Comparison of ENCODE assay signal across 8 cellular contexts in the genomic region with DNA sequence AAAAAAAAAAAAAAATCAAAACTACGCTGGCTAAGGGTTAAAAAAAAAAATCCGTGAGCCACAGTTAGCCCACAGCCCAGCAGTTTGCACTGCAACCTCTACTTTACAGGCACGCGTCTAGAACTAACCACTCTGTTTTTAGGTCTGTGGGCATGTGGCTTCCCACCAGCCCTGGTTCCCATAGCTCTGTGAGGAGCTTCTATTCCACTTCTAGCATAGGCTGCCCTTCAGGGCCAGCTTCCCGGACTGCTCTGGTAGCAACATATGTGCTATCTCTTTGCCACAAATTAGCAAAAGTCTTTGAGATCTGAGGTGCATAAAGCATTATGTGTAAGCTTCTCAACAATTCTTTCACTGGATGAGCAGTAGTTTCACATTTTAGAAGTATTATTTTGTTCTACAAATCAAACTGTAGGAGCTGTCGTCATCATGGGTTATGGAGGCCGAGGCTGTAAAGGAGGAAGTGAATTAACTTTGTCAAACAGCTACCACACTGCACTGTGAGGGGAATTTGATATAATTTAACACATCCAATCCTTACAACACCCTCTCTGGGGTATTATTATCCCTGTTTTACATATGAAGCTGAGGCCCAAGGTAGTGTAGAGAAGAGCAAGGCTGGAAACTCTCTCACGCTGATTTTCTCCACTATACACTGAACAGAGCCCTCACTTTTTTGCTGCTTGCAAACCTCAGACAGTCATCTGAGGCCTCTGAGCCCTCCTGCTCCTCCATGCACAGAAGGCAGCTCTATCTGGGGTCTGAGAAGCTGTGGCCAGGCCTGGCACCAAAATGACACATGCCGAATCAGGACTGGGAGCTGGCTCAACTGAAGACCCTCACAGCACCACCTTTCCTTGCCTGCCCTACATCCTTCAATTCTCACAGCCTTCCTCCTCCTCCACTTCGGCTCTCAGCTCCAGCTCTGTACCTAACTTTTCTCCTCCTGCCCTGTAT. TPM values are rescaled to one million over a fixed set of nuclear protein-coding genes. Genes with fewer than 3 reads are reported as not detected.
DNase-seq lines count a peak whose midpoint lies in the region; ATAC-seq and TF ChIP-seq lines count a peak whose summit lies in the region.

No MANE protein-coding gene starts in this region.

- TF ChIP-seq CTCF in CD14-positive monocyte (IDR thresholded peaks at IDR 0.05) (no peak), coronary artery (IDR thresholded peaks at IDR 0.05) (no peak)

- peaks cover 0 to 2% (median 1%) of the 10 kb centered on the region in 3 donors for H3K27me3 Mint-ChIP-seq in CD14-positive monocyte (ENCODE audit: low read depth in 3 of 3)
- no peaks in the 10 kb centered on the region for H3K27me3 Mint-ChIP-seq in activated T-helper 1 cell treated with anti-CD3 and anti-CD28 coated beads, Interleukin-12 subunit alpha, Interleukin-12 subunit beta, Interleukin-2, Interleukin-4 antibody, amounts not matched to agents 30 ng/mL and 10 ng/mL and 1 ng/mL, durations not matched to agents 14 hours and 24 hours and 36 hours (ENCODE audit: insufficient read depth)

- peak; percentile 62 for ATAC-seq in GM19328 (IDR thresholded peaks at IDR 0.05; ENCODE audit: unreplicated experiment)
- peak; percentile 67 for ATAC-seq in HG03175 (IDR thresholded peaks at IDR 0.05; ENCODE audit: unreplicated experiment)

- H3K27ac ChIP-seq in coronary artery, result peak overlapping the region in 1 of 2 donors; percentile 3

- intact Hi-C loops in CD14-positive monocyte (cut with micrococcal nuclease), result loop anchor here in 1 of 2 donors (5.0 kb wide), 1 partner anchor 33 kb away; the partner anchor contains the start of gene MAN1A1
- intact Hi-C loops in activated T-helper 1 cell treated with anti-CD3 and anti-CD28 coated beads, Interleukin-12 subunit alpha, Interleukin-12 subunit beta, Interleukin-2, Interleukin-4 antibody, amounts not matched to agents 30 ng/mL and 10 ng/mL and 1 ng/mL, durations not matched to agents 14 hours and 24 hours and 36 hours (cut with micrococcal nuclease), result loop anchor here (1.0 to 10.0 kb wide), 8 partner anchors 8 to 419 kb away; partner anchors contain the start of gene ASF1A

- H3K9me3 Mint-ChIP-seq in CD14-positive monocyte, result no peaks in the 10 kb centered on the region
- H3K9me3 Mint-ChIP-seq in activated T-helper 1 cell treated with anti-CD3 and anti-CD28 coated beads, Interleukin-12 subunit alpha, Interleukin-12 subunit beta, Interleukin-2, Interleukin-4 antibody, amounts not matched to agents 30 ng/mL and 10 ng/mL and 1 ng/mL, durations not matched to agents 14 hours and 24 hours and 36 hours, result no peaks in the 10 kb centered on the region

- peak overlapping the region; percentile 82 to 96 (median 92) for H3K27ac Mint-ChIP-seq in CD14-positive monocyte
- peak overlapping the region; percentile 99 for H3K27ac Mint-ChIP-seq in activated T-helper 1 cell treated with anti-CD3 and anti-CD28 coated beads, Interleukin-12 subunit alpha, Interleukin-12 subunit beta, Interleukin-2, Interleukin-4 antibody, amounts not matched to agents 30 ng/mL and 10 ng/mL and 1 ng/mL, durations not matched to agents 14 hours and 24 hours and 36 hours

- H3K4me1 Mint-ChIP-seq in CD14-positive monocyte, result peaks cover 65% of the 10 kb centered on the region
- peaks cover 76% of the 10 kb centered on the region for H3K4me1 Mint-ChIP-seq in activated T-helper 1 cell treated with anti-CD3 and anti-CD28 coated beads, Interleukin-12 subunit alpha, Interleukin-12 subunit beta, Interleukin-2, Interleukin-4 antibody, amounts not matched to agents 30 ng/mL and 10 ng/mL and 1 ng/mL, durations not matched to agents 14 hours and 24 hours and 36 hours (ENCODE audit: low read depth)

- H3K4me3 ChIP-seq in coronary artery, result no peak overlapping the region

- DNase-seq in CD14-positive monocyte (ENCODE audit: low spot score) (no peak), NCI-H1694 (lab: John Stamatoyannopoulos, UW) (no peak), pons (ENCODE audit: low spot score) (no peak), coronary artery (ENCODE audit: low spot score) (no peak)
- DNase-seq in activated T-helper 1 cell treated with anti-CD3 and anti-CD28 coated beads, Interleukin-12 subunit alpha, Interleukin-12 subunit beta, Interleukin-2, Interleukin-4 antibody, amounts not matched to agents 30 ng/mL and 10 ng/mL and 1 ng/mL, durations not matched to agents 14 hours and 24 hours and 36 hours (ENCODE audit: low spot score), result peak; percentile 45
- peak; percentile 55 for DNase-seq in stimulated activated CD8-positive, alpha-beta memory T cell treated with anti-CD3 and anti-CD28 coated beads, Interleukin-4, amount 100 ng/mL, for 48 hours

- peaks cover 3 to 7% of the 10 kb centered on the region in 2 donors for H3K36me3 Mint-ChIP-seq in CD14-positive monocyte
- H3K36me3 Mint-ChIP-seq in activated T-helper 1 cell treated with anti-CD3 and anti-CD28 coated beads, Interleukin-12 subunit alpha, Interleukin-12 subunit beta, Interleukin-2, Interleukin-4 antibody, amounts not matched to agents 30 ng/mL and 10 ng/mL and 1 ng/mL, durations not matched to agents 14 hours and 24 hours and 36 hours (ENCODE audit: low read depth), result peaks cover 17% of the 10 kb centered on the region

- H3K4me3 Mint-ChIP-seq in CD14-positive monocyte, result peak overlapping the region; percentile 35 to 46
- peak overlapping the region; percentile 73 for H3K4me3 Mint-ChIP-seq in activated T-helper 1 cell treated with anti-CD3 and anti-CD28 coated beads, Interleukin-12 subunit alpha, Interleukin-12 subunit beta, Interleukin-2, Interleukin-4 antibody, amounts not matched to agents 30 ng/mL and 10 ng/mL and 1 ng/mL, durations not matched to agents 14 hours and 24 hours and 36 hours

RNA-seq across cellular contexts. Expression of gene MAN1A1, which starts 35.3 kb away (rescaled TPM):
- polyA plus RNA-seq in CD14-positive monocyte, result 10 to 100 TPM; 16.1 to 20.4 TPM
- total RNA-seq in activated T-helper 1 cell treated with anti-CD3 and anti-CD28 coated beads, Interleukin-12 subunit alpha, Interleukin-12 subunit beta, Interleukin-2, Interleukin-4 antibody, amounts not matched to agents 30 ng/mL and 10 ng/mL and 1 ng/mL, durations not matched to agents 14 hours and 24 hours and 36 hours, result 50.1 and 52.4 TPM in 2 replicates

Comparison
In these comparisons a context has a peak if more than half of its experiments do, and no peak if none do; other contexts are left out.
1. DNase-seq: peak in activated T-helper 1 cell treated with anti-CD3 and anti-CD28 coated beads, Interleukin-12 subunit alpha, Interleukin-12 subunit beta, Interleukin-2, Interleukin-4 antibody, amounts not matched to agents 30 ng/mL and 10 ng/mL and 1 ng/mL, durations not matched to agents 14 hours and 24 hours and 36 hours (single experiment) and stimulated activated CD8-positive, alpha-beta memory T cell treated with anti-CD3 and anti-CD28 coated beads, Interleukin-4, amount 100 ng/mL, for 48 hours (single experiment); none in CD14-positive monocyte (single experiment), NCI-H1694 (single experiment), pons (single experiment) and coronary artery (single experiment).